ENCODE assay signal across 14 cellular contexts in genomic region chr14:106024983-106025604, GRCh38.
DNase-seq lines count a peak whose midpoint lies in the region; ATAC-seq and TF ChIP-seq lines count a peak whose summit lies in the region.
"Had no signal": no experiment of that assay in that cellular context is flagged by ENCODE, and none has a peak within 500 bp of the region (broad histone marks: within the 10 kb centered on the region; RNA-seq: fewer than 3 reads in every experiment).

No MANE protein-coding gene starts in this region.

- H3K27me3 Mint-ChIP-seq in activated T-cell treated with anti-CD3 and anti-CD28 coated beads, Interleukin-2, amount 50 U/mL, for 24 hours: no peaks in the 10 kb centered on the region
- H3K27me3 Mint-ChIP-seq in activated naive CD8-positive, alpha-beta T cell treated with anti-CD3 and anti-CD28 coated beads, Interleukin-2, amount 50 U/mL, for 24 hours: peaks cover 4% of the 10 kb centered on the region

- peak overlapping the region; percentile 63 for H3K27ac Mint-ChIP-seq in activated T-cell treated with anti-CD3 and anti-CD28 coated beads, Interleukin-2, amount 50 U/mL, for 24 hours
- no peak overlapping the region for H3K27ac Mint-ChIP-seq in activated naive CD8-positive, alpha-beta T cell treated with anti-CD3 and anti-CD28 coated beads, Interleukin-2, amount 50 U/mL, for 24 hours
- H3K27ac Mint-ChIP-seq: nephron progenitor cell, WTC11 had no signal

- H3K36me3 Mint-ChIP-seq in activated T-cell treated with anti-CD3 and anti-CD28 coated beads, Interleukin-2, amount 50 U/mL, for 24 hours (ENCODE audit: low read depth): peaks cover 10% of the 10 kb centered on the region
- H3K36me3 Mint-ChIP-seq in activated naive CD8-positive, alpha-beta T cell treated with anti-CD3 and anti-CD28 coated beads, Interleukin-2, amount 50 U/mL, for 24 hours (ENCODE audit: low read depth): peaks cover 10% of the 10 kb centered on the region

- peak; percentile 57 for DNase-seq in stimulated activated CD4-positive, alpha-beta T cell treated with anti-CD3 and anti-CD28 coated beads, Interleukin-1b, Interleukin-23, amount 100 ng/mL, for 48 hours
- no peak for DNase-seq in stimulated activated CD4-positive, alpha-beta T cell treated with anti-CD3 and anti-CD28 coated beads, Interleukin-4, amount 100 ng/mL, for 1 hour
- peak; percentile 60 for DNase-seq in activated T-cell treated with anti-CD3 and anti-CD28 coated beads, Interleukin-2, amount 50 U/mL, for 24 hours
- peak; percentile 15 for DNase-seq in activated naive CD8-positive, alpha-beta T cell treated with anti-CD3 and anti-CD28 coated beads, Interleukin-2, amount 50 U/mL, for 24 hours
- DNase-seq in NCI-H2227 treated with DMSO at 0.1 percent for 48 hours (lab: John Stamatoyannopoulos, UW): no peak
- DNase-seq in omental fat pad (ENCODE audit: low spot score): no peak
- DNase-seq in islet precursor cell: no peak
- DNase-seq: foreskin fibroblast, hypothalamus, mesenchymal stem cell, nephron progenitor cell, SHP77 had no signal

- H3K4me3 Mint-ChIP-seq in activated T-cell treated with anti-CD3 and anti-CD28 coated beads, Interleukin-2, amount 50 U/mL, for 24 hours: no peak overlapping the region
- H3K4me3 Mint-ChIP-seq in activated naive CD8-positive, alpha-beta T cell treated with anti-CD3 and anti-CD28 coated beads, Interleukin-2, amount 50 U/mL, for 24 hours: no peak overlapping the region
- H3K4me3 Mint-ChIP-seq: nephron progenitor cell, WTC11 had no signal

- peaks cover 11% of the 10 kb centered on the region for H3K9me3 Mint-ChIP-seq in activated T-cell treated with anti-CD3 and anti-CD28 coated beads, Interleukin-2, amount 50 U/mL, for 24 hours
- H3K9me3 Mint-ChIP-seq in activated naive CD8-positive, alpha-beta T cell treated with anti-CD3 and anti-CD28 coated beads, Interleukin-2, amount 50 U/mL, for 24 hours: peaks cover 12% of the 10 kb centered on the region

- TF ChIP-seq CTCF in omental fat pad (IDR thresholded peaks at IDR 0.05): no peak

- peak; percentile 59 for ATAC-seq in activated naive CD8-positive, alpha-beta T cell treated with anti-CD3 and anti-CD28 coated beads, Interleukin-2, amount 50 U/mL, for 24 hours
- ATAC-seq in HG02884 (IDR thresholded peaks at IDR 0.05; ENCODE audit: unreplicated experiment) (no peak), omental fat pad (ENCODE audit: low FRiP score) (no peak)
- ATAC-seq: WTC11 had no signal

- H3K4me1 Mint-ChIP-seq in activated T-cell treated with anti-CD3 and anti-CD28 coated beads, Interleukin-2, amount 50 U/mL, for 24 hours (ENCODE audit: low read depth): peaks cover 65% of the 10 kb centered on the region
- peaks cover 47% of the 10 kb centered on the region for H3K4me1 Mint-ChIP-seq in activated naive CD8-positive, alpha-beta T cell treated with anti-CD3 and anti-CD28 coated beads, Interleukin-2, amount 50 U/mL, for 24 hours
- H3K4me1 Mint-ChIP-seq: nephron progenitor cell, WTC11 had no signal

Comparison
In these comparisons a context has a peak if more than half of its experiments do, and no peak if none do; other contexts are left out.
1. DNase-seq: peak in stimulated activated CD4-positive, alpha-beta T cell treated with anti-CD3 and anti-CD28 coated beads, Interleukin-1b, Interleukin-23, amount 100 ng/mL, for 48 hours (single experiment), activated T-cell treated with anti-CD3 and anti-CD28 coated beads, Interleukin-2, amount 50 U/mL, for 24 hours (single experiment) and activated naive CD8-positive, alpha-beta T cell treated with anti-CD3 and anti-CD28 coated beads, Interleukin-2, amount 50 U/mL, for 24 hours (single experiment); none in stimulated activated CD4-positive, alpha-beta T cell treated with anti-CD3 and anti-CD28 coated beads, Interleukin-4, amount 100 ng/mL, for 1 hour (single experiment), NCI-H2227 treated with DMSO at 0.1 percent for 48 hours (single experiment), omental fat pad (single experiment) and islet precursor cell (single experiment).